ENCODE assay signal across 13 cellular contexts in the genomic region with DNA sequence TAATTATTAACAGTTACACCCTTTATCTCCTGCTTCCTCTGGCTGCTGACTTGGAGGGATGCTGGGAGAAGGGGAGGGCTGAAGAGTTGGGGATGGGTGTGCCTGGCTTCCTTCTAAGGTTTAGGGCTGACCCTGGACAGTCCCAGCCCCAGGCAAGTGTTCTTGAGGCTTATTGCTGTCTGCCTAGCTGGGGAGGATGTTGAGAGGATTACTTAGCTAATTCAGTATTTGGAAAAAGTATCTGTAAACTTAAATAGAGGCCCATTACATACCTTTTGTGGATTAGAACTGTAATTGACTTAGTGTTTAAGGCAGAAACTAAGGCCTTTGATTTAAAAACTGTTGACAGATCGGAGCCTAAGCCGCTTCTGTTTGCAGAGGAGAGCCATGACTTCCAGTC.
"Had no signal": no experiment of that assay in that cellular context is flagged by ENCODE, and none has a peak within 500 bp of the region (broad histone marks: within the 10 kb centered on the region; RNA-seq: fewer than 3 reads in every experiment).

No MANE protein-coding gene starts in this region.

- H3K4me3 ChIP-seq: esophagus squamous epithelium, heart right ventricle, right atrium auricular region, skin epidermis, tibial artery had no signal

- H3K36me3 Mint-ChIP-seq: activated CD4-positive, alpha-beta memory T cell treated with anti-CD3 and anti-CD28 coated beads for 36 hours; activated naive CD8-positive, alpha-beta T cell treated with anti-CD3 and anti-CD28 coated beads, Interleukin-2, amount 10 ng/mL, durations not matched to agents 7 days and 5 days; stimulated activated effector memory CD8-positive, alpha-beta T cell treated with anti-CD3 and anti-CD28 coated beads, Interleukin-12 subunit alpha, Interleukin-12 subunit beta, amount 100 ng/mL, for 72 hours had no signal

- H3K27me3 ChIP-seq: esophagus squamous epithelium, heart right ventricle, right atrium auricular region, tibial artery had no signal

- H3K9me3 ChIP-seq: esophagus squamous epithelium, heart right ventricle, right atrium auricular region, tibial artery had no signal

- DNase-seq: activated CD4-positive, alpha-beta memory T cell treated with anti-CD3 and anti-CD28 coated beads for 36 hours; activated gamma-delta T cell treated with Interleukin-2 at 50 U/mL for 16 hours; activated naive CD8-positive, alpha-beta T cell treated with anti-CD3 and anti-CD28 coated beads, Interleukin-2, amount 10 ng/mL, durations not matched to agents 7 days and 5 days; activated T-cell treated with anti-CD3 and anti-CD28 coated beads, Interleukin-2, amount 50 U/mL, for 48 hours; anterior cingulate cortex; cerebellar nuclear complex; esophagus squamous epithelium; foreskin melanocyte; heart right ventricle; tibial artery had no signal

- H3K27ac ChIP-seq: esophagus squamous epithelium, heart right ventricle, right atrium auricular region, skin epidermis, tibial artery had no signal

- H3K27ac Mint-ChIP-seq: activated CD4-positive, alpha-beta memory T cell treated with anti-CD3 and anti-CD28 coated beads for 36 hours; activated naive CD8-positive, alpha-beta T cell treated with anti-CD3 and anti-CD28 coated beads, Interleukin-2, amount 10 ng/mL, durations not matched to agents 7 days and 5 days; stimulated activated effector memory CD8-positive, alpha-beta T cell treated with anti-CD3 and anti-CD28 coated beads, Interleukin-12 subunit alpha, Interleukin-12 subunit beta, amount 100 ng/mL, for 72 hours had no signal

- H3K4me3 Mint-ChIP-seq: activated CD4-positive, alpha-beta memory T cell treated with anti-CD3 and anti-CD28 coated beads for 36 hours; activated naive CD8-positive, alpha-beta T cell treated with anti-CD3 and anti-CD28 coated beads, Interleukin-2, amount 10 ng/mL, durations not matched to agents 7 days and 5 days; stimulated activated effector memory CD8-positive, alpha-beta T cell treated with anti-CD3 and anti-CD28 coated beads, Interleukin-12 subunit alpha, Interleukin-12 subunit beta, amount 100 ng/mL, for 72 hours had no signal

- H3K9me3 Mint-ChIP-seq: activated CD4-positive, alpha-beta memory T cell treated with anti-CD3 and anti-CD28 coated beads for 36 hours; activated naive CD8-positive, alpha-beta T cell treated with anti-CD3 and anti-CD28 coated beads, Interleukin-2, amount 10 ng/mL, durations not matched to agents 7 days and 5 days; stimulated activated effector memory CD8-positive, alpha-beta T cell treated with anti-CD3 and anti-CD28 coated beads, Interleukin-12 subunit alpha, Interleukin-12 subunit beta, amount 100 ng/mL, for 72 hours had no signal

- H3K36me3 ChIP-seq: esophagus squamous epithelium, heart right ventricle, right atrium auricular region, tibial artery had no signal
